ENCODE assay signal across 1 cellular context in genomic region chr2:112683550-112684414, GRCh38.
TF ChIP-seq lines count a peak whose summit lies in the region.

No MANE protein-coding gene starts in this region.

TF ChIP-seq in K562, 482 proteins besides CTCF, POLR2A, EP300 and RAD21 (continued from another document and continues in another):
- TF ChIP-seq E2F4 (CRISPR knock-in tag; IDR thresholded peaks at IDR 0.05; ENCODE audit: low read depth) (no peak), RB1 (IDR thresholded peaks at IDR 0.05; ENCODE audit: low read depth) (peak; percentile 94), BRF2 (IDR thresholded peaks at IDR 0.05; ENCODE audit: borderline replicate concordance, insufficient read depth, insufficient read length) (no peak), ZNF696 (CRISPR knock-in tag; conservative IDR thresholded peaks at IDR 0.05) (no peak), FOXP1 (CRISPR knock-in tag; IDR thresholded peaks at IDR 0.05) (no peak; the same call in 1 of the 2 replicates), FOXK2 (conservative IDR thresholded peaks at IDR 0.05 in 1 of 2, IDR thresholded peaks at IDR 0.05 in 1 of 2; ENCODE audit: low read depth in 2 of 2) (peak; percentile 90 to 91), ZNF134 (CRISPR knock-in tag; conservative IDR thresholded peaks at IDR 0.05) (no peak), ZNF780A (CRISPR knock-in tag; IDR thresholded peaks at IDR 0.05) (no peak), ZBTB8A (IDR thresholded peaks at IDR 0.05; ENCODE audit: partially characterized antibody) (no peak), ZNF785 (CRISPR knock-in tag; IDR thresholded peaks at IDR 0.05) (no peak), PHB2 (IDR thresholded peaks at IDR 0.05; ENCODE audit: low read depth) (peak; percentile 36; the same call in 1 of the 2 replicates), ZNF23 (CRISPR knock-in tag; IDR thresholded peaks at IDR 0.05) (no peak), HIVEP1 (CRISPR knock-in tag; IDR thresholded peaks at IDR 0.05) (no peak), SOX6 (IDR thresholded peaks at IDR 0.05) (peak; percentile 96), CAMTA2 (CRISPR knock-in tag; conservative IDR thresholded peaks at IDR 0.05) (no peak), FUS (optimal IDR thresholded peaks at IDR 0.05; ENCODE audit: low read depth, low read length) (no peak), CREB1 (IDR thresholded peaks at IDR 0.05) (peak; percentile 65), CREB1 (CRISPR knock-in tag; IDR thresholded peaks at IDR 0.05) (no peak), TFAM (CRISPR knock-in tag; conservative IDR thresholded peaks at IDR 0.05) (no peak), PTTG1 (tag; IDR thresholded peaks at IDR 0.05; ENCODE audit: low read depth) (no peak), REST (CRISPR knock-in tag; IDR thresholded peaks at IDR 0.05; ENCODE audit: low read depth) (no peak), ZNF232 (CRISPR knock-in tag; IDR thresholded peaks at IDR 0.05) (no peak), TRIM25 (IDR thresholded peaks at IDR 0.05; ENCODE audit: borderline replicate concordance) (no peak), TCF3 (CRISPR knock-in tag; IDR thresholded peaks at IDR 0.05) (peak; percentile 92), SMARCA5 (IDR thresholded peaks at IDR 0.05) (no peak), ZNF707 (CRISPR knock-in tag; conservative IDR thresholded peaks at IDR 0.05) (no peak), MTA2 (IDR thresholded peaks at IDR 0.05; ENCODE audit: low read depth) (peak; percentile 90), CHD4 (IDR thresholded peaks at IDR 0.05; ENCODE audit: insufficient read depth, insufficient replicate concordance, low read depth, low read length, poor library complexity, severe bottlenecking) (peak; percentile 53), CSDE1 (IDR thresholded peaks at IDR 0.05) (no peak), HNRNPUL1 (IDR thresholded peaks at IDR 0.05; ENCODE audit: low read length) (no peak), HNRNPK (IDR thresholded peaks at IDR 0.05; ENCODE audit: low read depth, low read length, poor library complexity, severe bottlenecking) (no peak), ZC3H4 (CRISPR knock-in tag; IDR thresholded peaks at IDR 0.05; ENCODE audit: borderline replicate concordance) (no peak), ZNF561 (CRISPR knock-in tag; conservative IDR thresholded peaks at IDR 0.05) (no peak), NFXL1 (CRISPR knock-in tag; IDR thresholded peaks at IDR 0.05) (no peak), POLR3A (IDR thresholded peaks at IDR 0.05; ENCODE audit: borderline replicate concordance, extremely low read depth, insufficient read depth, insufficient read length) (no peak), CBFA2T3 (IDR thresholded peaks at IDR 0.05) (peak; percentile 97), ZFX (CRISPR knock-in tag; IDR thresholded peaks at IDR 0.05) (no peak), NFE2L1 (tag; IDR thresholded peaks at IDR 0.05; ENCODE audit: borderline replicate concordance, low read depth) (no peak), MBD2 (IDR thresholded peaks at IDR 0.05; ENCODE audit: borderline replicate concordance, low read depth) (peak; percentile 63), THRA (IDR thresholded peaks at IDR 0.05) (no peak), MTA1 (IDR thresholded peaks at IDR 0.05; ENCODE audit: borderline replicate concordance) (peak; percentile 84), RBM39 (optimal IDR thresholded peaks at IDR 0.05; ENCODE audit: low read depth, low read length) (no peak)
- TF ChIP-seq, protein P1, sequence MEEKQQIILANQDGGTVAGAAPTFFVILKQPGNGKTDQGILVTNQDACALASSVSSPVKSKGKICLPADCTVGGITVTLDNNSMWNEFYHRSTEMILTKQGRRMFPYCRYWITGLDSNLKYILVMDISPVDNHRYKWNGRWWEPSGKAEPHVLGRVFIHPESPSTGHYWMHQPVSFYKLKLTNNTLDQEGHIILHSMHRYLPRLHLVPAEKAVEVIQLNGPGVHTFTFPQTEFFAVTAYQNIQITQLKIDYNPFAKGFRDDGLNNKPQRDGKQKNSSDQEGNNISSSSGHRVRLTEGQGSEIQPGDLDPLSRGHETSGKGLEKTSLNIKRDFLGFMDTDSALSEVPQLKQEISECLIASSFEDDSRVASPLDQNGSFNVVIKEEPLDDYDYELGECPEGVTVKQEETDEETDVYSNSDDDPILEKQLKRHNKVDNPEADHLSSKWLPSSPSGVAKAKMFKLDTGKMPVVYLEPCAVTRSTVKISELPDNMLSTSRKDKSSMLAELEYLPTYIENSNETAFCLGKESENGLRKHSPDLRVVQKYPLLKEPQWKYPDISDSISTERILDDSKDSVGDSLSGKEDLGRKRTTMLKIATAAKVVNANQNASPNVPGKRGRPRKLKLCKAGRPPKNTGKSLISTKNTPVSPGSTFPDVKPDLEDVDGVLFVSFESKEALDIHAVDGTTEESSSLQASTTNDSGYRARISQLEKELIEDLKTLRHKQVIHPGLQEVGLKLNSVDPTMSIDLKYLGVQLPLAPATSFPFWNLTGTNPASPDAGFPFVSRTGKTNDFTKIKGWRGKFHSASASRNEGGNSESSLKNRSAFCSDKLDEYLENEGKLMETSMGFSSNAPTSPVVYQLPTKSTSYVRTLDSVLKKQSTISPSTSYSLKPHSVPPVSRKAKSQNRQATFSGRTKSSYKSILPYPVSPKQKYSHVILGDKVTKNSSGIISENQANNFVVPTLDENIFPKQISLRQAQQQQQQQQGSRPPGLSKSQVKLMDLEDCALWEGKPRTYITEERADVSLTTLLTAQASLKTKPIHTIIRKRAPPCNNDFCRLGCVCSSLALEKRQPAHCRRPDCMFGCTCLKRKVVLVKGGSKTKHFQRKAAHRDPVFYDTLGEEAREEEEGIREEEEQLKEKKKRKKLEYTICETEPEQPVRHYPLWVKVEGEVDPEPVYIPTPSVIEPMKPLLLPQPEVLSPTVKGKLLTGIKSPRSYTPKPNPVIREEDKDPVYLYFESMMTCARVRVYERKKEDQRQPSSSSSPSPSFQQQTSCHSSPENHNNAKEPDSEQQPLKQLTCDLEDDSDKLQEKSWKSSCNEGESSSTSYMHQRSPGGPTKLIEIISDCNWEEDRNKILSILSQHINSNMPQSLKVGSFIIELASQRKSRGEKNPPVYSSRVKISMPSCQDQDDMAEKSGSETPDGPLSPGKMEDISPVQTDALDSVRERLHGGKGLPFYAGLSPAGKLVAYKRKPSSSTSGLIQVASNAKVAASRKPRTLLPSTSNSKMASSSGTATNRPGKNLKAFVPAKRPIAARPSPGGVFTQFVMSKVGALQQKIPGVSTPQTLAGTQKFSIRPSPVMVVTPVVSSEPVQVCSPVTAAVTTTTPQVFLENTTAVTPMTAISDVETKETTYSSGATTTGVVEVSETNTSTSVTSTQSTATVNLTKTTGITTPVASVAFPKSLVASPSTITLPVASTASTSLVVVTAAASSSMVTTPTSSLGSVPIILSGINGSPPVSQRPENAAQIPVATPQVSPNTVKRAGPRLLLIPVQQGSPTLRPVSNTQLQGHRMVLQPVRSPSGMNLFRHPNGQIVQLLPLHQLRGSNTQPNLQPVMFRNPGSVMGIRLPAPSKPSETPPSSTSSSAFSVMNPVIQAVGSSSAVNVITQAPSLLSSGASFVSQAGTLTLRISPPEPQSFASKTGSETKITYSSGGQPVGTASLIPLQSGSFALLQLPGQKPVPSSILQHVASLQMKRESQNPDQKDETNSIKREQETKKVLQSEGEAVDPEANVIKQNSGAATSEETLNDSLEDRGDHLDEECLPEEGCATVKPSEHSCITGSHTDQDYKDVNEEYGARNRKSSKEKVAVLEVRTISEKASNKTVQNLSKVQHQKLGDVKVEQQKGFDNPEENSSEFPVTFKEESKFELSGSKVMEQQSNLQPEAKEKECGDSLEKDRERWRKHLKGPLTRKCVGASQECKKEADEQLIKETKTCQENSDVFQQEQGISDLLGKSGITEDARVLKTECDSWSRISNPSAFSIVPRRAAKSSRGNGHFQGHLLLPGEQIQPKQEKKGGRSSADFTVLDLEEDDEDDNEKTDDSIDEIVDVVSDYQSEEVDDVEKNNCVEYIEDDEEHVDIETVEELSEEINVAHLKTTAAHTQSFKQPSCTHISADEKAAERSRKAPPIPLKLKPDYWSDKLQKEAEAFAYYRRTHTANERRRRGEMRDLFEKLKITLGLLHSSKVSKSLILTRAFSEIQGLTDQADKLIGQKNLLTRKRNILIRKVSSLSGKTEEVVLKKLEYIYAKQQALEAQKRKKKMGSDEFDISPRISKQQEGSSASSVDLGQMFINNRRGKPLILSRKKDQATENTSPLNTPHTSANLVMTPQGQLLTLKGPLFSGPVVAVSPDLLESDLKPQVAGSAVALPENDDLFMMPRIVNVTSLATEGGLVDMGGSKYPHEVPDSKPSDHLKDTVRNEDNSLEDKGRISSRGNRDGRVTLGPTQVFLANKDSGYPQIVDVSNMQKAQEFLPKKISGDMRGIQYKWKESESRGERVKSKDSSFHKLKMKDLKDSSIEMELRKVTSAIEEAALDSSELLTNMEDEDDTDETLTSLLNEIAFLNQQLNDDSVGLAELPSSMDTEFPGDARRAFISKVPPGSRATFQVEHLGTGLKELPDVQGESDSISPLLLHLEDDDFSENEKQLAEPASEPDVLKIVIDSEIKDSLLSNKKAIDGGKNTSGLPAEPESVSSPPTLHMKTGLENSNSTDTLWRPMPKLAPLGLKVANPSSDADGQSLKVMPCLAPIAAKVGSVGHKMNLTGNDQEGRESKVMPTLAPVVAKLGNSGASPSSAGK (IDR thresholded peaks at IDR 0.05): peak; percentile 37; the same call in 1 of the 2 replicates
